ENCODE assay signal across 1 cellular context in the genomic region with DNA sequence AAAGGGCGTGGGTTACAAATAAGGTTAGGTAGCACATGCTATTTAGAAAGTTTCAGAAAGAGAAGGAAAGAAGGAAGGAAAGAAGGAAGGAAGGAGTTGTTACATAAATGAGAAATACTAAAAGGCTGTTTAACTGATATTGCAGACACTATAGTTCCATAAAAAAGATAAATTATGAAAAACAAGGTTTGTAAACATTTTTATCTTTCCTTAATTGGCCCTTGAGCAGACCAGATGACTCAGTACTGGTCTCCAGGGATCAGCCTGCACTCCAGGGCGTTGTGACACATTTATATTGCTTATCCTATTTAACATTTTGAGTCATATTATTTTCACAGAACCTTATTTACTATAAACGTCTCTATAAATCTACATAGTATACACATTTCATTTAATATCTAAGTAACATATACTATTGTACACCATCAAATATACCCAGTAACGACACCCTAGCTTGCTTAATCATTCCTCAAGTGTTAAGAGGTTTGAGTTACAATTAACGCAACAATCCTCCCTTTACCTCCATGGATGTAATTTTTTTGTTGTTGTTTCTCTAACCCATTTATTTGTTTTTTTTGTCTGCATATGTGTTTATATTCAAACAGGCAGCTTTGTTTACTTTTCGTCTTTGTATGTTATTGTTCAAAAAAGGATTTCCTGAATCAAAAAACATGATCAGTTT.
A peak's percentile ranks its signal among the peaks of the same experiment; 100 is the strongest.
TF ChIP-seq lines count a peak whose summit lies in the region.

No MANE protein-coding gene starts in this region.

TF ChIP-seq in K562, 482 proteins besides CTCF, POLR2A, EP300 and RAD21 (continued from another document and continues in another):
- TF ChIP-seq JUND (IDR thresholded peaks at IDR 0.05; ENCODE audit: borderline replicate concordance, low read depth, low read length) = peak; percentile 82
- TF ChIP-seq JUND (tag; IDR thresholded peaks at IDR 0.05; ENCODE audit: borderline replicate concordance, low read depth, low read length) = peak; percentile 56; the same call in 1 of the 3 replicates
- peak; percentile 68 for TF ChIP-seq CEBPB (tag; IDR thresholded peaks at IDR 0.05)
- TF ChIP-seq SMARCA4 (IDR thresholded peaks at IDR 0.05) = peak; percentile 75
- TF ChIP-seq NFE2 (IDR thresholded peaks at IDR 0.05; ENCODE audit: low read depth) = no peak
- TF ChIP-seq DPF2 (IDR thresholded peaks at IDR 0.05) = peak; percentile 80
- TF ChIP-seq TBL1XR1 (IDR thresholded peaks at IDR 0.05; ENCODE audit: low read length in 2 of 2) = peak in 1 of 2 experiments; percentile 24; a peak in 1 of 4 replicates
- no peak for TF ChIP-seq CEBPG (CRISPR knock-in tag; IDR thresholded peaks at IDR 0.05)
- peak in 1 of 2 experiments; percentile 45; a peak in 1 of 4 replicates for TF ChIP-seq CEBPG (tag; conservative IDR thresholded peaks at IDR 0.05 in 1 of 2, IDR thresholded peaks at IDR 0.05 in 1 of 2)
- TF ChIP-seq EP400 (IDR thresholded peaks at IDR 0.05) = peak; percentile 31; the same call in 1 of the 2 replicates
- peak; percentile 57 for TF ChIP-seq JUN (IDR thresholded peaks at IDR 0.05; ENCODE audit: borderline replicate concordance, low read depth, low read length)
- TF ChIP-seq JUN (CRISPR knock-in tag; IDR thresholded peaks at IDR 0.05; ENCODE audit: borderline replicate concordance) = no peak
- TF ChIP-seq, protein P1, sequence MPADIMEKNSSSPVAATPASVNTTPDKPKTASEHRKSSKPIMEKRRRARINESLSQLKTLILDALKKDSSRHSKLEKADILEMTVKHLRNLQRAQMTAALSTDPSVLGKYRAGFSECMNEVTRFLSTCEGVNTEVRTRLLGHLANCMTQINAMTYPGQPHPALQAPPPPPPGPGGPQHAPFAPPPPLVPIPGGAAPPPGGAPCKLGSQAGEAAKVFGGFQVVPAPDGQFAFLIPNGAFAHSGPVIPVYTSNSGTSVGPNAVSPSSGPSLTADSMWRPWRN (IDR thresholded peaks at IDR 0.05; ENCODE audit: low read depth) = peak; percentile 34; the same call in 1 of the 2 replicates
- TF ChIP-seq, protein P2, sequence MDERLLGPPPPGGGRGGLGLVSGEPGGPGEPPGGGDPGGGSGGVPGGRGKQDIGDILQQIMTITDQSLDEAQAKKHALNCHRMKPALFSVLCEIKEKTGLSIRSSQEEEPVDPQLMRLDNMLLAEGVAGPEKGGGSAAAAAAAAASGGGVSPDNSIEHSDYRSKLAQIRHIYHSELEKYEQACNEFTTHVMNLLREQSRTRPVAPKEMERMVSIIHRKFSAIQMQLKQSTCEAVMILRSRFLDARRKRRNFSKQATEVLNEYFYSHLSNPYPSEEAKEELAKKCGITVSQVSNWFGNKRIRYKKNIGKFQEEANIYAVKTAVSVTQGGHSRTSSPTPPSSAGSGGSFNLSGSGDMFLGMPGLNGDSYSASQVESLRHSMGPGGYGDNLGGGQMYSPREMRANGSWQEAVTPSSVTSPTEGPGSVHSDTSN (CRISPR knock-in tag; IDR thresholded peaks at IDR 0.05; ENCODE audit: low read depth) = no peak
- TF ChIP-seq, protein P2 (tag; conservative IDR thresholded peaks at IDR 0.05; ENCODE audit: low read depth) = 0 out of 2 replicates have a peak, but pooled peaks have one; percentile 34
- TF ChIP-seq, protein P3, sequence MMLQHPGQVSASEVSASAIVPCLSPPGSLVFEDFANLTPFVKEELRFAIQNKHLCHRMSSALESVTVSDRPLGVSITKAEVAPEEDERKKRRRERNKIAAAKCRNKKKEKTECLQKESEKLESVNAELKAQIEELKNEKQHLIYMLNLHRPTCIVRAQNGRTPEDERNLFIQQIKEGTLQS (IDR thresholded peaks at IDR 0.05) = peak; percentile 73
- TF ChIP-seq, protein P3 (CRISPR knock-in tag; conservative IDR thresholded peaks at IDR 0.05) = no peak
- 0 out of 2 replicates have a peak, but pooled peaks have one; percentile 41 for TF ChIP-seq CBFA2T3 (IDR thresholded peaks at IDR 0.05)
- TF ChIP-seq ESRRB (CRISPR knock-in tag; IDR thresholded peaks at IDR 0.05; ENCODE audit: borderline replicate concordance) = no peak
- TF ChIP-seq SMARCE1 (IDR thresholded peaks at IDR 0.05) = peak; percentile 82
- TF ChIP-seq, protein P4, sequence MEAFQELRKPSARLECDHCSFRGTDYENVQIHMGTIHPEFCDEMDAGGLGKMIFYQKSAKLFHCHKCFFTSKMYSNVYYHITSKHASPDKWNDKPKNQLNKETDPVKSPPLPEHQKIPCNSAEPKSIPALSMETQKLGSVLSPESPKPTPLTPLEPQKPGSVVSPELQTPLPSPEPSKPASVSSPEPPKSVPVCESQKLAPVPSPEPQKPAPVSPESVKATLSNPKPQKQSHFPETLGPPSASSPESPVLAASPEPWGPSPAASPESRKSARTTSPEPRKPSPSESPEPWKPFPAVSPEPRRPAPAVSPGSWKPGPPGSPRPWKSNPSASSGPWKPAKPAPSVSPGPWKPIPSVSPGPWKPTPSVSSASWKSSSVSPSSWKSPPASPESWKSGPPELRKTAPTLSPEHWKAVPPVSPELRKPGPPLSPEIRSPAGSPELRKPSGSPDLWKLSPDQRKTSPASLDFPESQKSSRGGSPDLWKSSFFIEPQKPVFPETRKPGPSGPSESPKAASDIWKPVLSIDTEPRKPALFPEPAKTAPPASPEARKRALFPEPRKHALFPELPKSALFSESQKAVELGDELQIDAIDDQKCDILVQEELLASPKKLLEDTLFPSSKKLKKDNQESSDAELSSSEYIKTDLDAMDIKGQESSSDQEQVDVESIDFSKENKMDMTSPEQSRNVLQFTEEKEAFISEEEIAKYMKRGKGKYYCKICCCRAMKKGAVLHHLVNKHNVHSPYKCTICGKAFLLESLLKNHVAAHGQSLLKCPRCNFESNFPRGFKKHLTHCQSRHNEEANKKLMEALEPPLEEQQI (IDR thresholded peaks at IDR 0.05) = 0 out of 2 replicates have a peak, but pooled peaks have one; percentile 33
- no peak for TF ChIP-seq NELFE (IDR thresholded peaks at IDR 0.05; ENCODE audit: insufficient read depth, insufficient read length)
- TF ChIP-seq, protein P5, sequence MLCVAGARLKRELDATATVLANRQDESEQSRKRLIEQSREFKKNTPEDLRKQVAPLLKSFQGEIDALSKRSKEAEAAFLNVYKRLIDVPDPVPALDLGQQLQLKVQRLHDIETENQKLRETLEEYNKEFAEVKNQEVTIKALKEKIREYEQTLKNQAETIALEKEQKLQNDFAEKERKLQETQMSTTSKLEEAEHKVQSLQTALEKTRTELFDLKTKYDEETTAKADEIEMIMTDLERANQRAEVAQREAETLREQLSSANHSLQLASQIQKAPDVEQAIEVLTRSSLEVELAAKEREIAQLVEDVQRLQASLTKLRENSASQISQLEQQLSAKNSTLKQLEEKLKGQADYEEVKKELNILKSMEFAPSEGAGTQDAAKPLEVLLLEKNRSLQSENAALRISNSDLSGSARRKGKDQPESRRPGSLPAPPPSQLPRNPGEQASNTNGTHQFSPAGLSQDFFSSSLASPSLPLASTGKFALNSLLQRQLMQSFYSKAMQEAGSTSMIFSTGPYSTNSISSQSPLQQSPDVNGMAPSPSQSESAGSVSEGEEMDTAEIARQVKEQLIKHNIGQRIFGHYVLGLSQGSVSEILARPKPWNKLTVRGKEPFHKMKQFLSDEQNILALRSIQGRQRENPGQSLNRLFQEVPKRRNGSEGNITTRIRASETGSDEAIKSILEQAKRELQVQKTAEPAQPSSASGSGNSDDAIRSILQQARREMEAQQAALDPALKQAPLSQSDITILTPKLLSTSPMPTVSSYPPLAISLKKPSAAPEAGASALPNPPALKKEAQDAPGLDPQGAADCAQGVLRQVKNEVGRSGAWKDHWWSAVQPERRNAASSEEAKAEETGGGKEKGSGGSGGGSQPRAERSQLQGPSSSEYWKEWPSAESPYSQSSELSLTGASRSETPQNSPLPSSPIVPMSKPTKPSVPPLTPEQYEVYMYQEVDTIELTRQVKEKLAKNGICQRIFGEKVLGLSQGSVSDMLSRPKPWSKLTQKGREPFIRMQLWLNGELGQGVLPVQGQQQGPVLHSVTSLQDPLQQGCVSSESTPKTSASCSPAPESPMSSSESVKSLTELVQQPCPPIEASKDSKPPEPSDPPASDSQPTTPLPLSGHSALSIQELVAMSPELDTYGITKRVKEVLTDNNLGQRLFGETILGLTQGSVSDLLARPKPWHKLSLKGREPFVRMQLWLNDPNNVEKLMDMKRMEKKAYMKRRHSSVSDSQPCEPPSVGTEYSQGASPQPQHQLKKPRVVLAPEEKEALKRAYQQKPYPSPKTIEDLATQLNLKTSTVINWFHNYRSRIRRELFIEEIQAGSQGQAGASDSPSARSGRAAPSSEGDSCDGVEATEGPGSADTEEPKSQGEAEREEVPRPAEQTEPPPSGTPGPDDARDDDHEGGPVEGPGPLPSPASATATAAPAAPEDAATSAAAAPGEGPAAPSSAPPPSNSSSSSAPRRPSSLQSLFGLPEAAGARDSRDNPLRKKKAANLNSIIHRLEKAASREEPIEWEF (CRISPR knock-in tag; IDR thresholded peaks at IDR 0.05) = 0 out of 2 replicates have a peak, but pooled peaks have one; percentile 17
- TF ChIP-seq ARNT (IDR thresholded peaks at IDR 0.05) = no peak
- TF ChIP-seq, protein P6, sequence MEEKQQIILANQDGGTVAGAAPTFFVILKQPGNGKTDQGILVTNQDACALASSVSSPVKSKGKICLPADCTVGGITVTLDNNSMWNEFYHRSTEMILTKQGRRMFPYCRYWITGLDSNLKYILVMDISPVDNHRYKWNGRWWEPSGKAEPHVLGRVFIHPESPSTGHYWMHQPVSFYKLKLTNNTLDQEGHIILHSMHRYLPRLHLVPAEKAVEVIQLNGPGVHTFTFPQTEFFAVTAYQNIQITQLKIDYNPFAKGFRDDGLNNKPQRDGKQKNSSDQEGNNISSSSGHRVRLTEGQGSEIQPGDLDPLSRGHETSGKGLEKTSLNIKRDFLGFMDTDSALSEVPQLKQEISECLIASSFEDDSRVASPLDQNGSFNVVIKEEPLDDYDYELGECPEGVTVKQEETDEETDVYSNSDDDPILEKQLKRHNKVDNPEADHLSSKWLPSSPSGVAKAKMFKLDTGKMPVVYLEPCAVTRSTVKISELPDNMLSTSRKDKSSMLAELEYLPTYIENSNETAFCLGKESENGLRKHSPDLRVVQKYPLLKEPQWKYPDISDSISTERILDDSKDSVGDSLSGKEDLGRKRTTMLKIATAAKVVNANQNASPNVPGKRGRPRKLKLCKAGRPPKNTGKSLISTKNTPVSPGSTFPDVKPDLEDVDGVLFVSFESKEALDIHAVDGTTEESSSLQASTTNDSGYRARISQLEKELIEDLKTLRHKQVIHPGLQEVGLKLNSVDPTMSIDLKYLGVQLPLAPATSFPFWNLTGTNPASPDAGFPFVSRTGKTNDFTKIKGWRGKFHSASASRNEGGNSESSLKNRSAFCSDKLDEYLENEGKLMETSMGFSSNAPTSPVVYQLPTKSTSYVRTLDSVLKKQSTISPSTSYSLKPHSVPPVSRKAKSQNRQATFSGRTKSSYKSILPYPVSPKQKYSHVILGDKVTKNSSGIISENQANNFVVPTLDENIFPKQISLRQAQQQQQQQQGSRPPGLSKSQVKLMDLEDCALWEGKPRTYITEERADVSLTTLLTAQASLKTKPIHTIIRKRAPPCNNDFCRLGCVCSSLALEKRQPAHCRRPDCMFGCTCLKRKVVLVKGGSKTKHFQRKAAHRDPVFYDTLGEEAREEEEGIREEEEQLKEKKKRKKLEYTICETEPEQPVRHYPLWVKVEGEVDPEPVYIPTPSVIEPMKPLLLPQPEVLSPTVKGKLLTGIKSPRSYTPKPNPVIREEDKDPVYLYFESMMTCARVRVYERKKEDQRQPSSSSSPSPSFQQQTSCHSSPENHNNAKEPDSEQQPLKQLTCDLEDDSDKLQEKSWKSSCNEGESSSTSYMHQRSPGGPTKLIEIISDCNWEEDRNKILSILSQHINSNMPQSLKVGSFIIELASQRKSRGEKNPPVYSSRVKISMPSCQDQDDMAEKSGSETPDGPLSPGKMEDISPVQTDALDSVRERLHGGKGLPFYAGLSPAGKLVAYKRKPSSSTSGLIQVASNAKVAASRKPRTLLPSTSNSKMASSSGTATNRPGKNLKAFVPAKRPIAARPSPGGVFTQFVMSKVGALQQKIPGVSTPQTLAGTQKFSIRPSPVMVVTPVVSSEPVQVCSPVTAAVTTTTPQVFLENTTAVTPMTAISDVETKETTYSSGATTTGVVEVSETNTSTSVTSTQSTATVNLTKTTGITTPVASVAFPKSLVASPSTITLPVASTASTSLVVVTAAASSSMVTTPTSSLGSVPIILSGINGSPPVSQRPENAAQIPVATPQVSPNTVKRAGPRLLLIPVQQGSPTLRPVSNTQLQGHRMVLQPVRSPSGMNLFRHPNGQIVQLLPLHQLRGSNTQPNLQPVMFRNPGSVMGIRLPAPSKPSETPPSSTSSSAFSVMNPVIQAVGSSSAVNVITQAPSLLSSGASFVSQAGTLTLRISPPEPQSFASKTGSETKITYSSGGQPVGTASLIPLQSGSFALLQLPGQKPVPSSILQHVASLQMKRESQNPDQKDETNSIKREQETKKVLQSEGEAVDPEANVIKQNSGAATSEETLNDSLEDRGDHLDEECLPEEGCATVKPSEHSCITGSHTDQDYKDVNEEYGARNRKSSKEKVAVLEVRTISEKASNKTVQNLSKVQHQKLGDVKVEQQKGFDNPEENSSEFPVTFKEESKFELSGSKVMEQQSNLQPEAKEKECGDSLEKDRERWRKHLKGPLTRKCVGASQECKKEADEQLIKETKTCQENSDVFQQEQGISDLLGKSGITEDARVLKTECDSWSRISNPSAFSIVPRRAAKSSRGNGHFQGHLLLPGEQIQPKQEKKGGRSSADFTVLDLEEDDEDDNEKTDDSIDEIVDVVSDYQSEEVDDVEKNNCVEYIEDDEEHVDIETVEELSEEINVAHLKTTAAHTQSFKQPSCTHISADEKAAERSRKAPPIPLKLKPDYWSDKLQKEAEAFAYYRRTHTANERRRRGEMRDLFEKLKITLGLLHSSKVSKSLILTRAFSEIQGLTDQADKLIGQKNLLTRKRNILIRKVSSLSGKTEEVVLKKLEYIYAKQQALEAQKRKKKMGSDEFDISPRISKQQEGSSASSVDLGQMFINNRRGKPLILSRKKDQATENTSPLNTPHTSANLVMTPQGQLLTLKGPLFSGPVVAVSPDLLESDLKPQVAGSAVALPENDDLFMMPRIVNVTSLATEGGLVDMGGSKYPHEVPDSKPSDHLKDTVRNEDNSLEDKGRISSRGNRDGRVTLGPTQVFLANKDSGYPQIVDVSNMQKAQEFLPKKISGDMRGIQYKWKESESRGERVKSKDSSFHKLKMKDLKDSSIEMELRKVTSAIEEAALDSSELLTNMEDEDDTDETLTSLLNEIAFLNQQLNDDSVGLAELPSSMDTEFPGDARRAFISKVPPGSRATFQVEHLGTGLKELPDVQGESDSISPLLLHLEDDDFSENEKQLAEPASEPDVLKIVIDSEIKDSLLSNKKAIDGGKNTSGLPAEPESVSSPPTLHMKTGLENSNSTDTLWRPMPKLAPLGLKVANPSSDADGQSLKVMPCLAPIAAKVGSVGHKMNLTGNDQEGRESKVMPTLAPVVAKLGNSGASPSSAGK (IDR thresholded peaks at IDR 0.05) = peak; percentile 33; the same call in 1 of the 2 replicates
- TF ChIP-seq CBX2 (IDR thresholded peaks at IDR 0.05; ENCODE audit: insufficient read depth, low read length, poor library complexity, severe bottlenecking) = no peak
